In the genomic region with DNA sequence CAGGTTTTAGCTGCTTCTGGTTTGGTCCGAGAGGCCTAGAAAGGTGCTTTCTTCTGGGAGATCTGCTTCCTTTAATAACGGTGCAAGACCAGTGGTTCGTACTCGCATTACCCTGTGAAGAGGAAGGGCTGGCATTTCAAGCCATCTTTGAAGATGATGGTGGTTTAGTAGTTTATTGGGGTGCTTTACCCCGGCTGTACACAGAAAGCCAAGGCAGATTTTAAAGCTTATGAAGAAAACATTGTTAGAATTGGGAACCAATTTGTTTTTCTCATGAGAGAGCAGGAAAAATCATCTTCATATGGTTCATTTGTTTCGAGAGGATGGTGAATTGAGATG, we compare ENCODE assay signal across 8 cellular contexts. TPM values are rescaled to one million over a fixed set of nuclear protein-coding genes. Genes with fewer than 3 reads are reported as not detected.
DNase-seq lines count a peak whose midpoint lies in the region; ATAC-seq, FAIRE-seq and TF ChIP-seq lines count a peak whose summit lies in the region.

No MANE protein-coding gene starts in this region.

- no peak for ATAC-seq in stimulated activated naive CD8-positive, alpha-beta T cell treated with anti-CD3 and anti-CD28 coated beads, Interleukin-15, amount 100 ng/mL, for 72 hours
- ATAC-seq in HG02970 (IDR thresholded peaks at IDR 0.05; ENCODE audit: low FRiP score, unreplicated experiment), result no peak

- no peak for DNase-seq in activated T-cell treated with anti-CD3 and anti-CD28 coated beads, Interleukin-2, amount 50 U/mL, for 24 hours
- DNase-seq in activated T-cell treated with anti-CD3 and anti-CD28 coated beads for 4 hours, result no peak
- no peak for DNase-seq in activated CD4-positive, alpha-beta memory T cell treated with anti-CD3 and anti-CD28 coated beads, Interleukin-2, amount 10 ng/mL, durations not matched to agents 7 days and 5 days
- DNase-seq in hepatocyte (ENCODE audit: low spot score), result no peak
- no peak for DNase-seq in stimulated activated naive CD8-positive, alpha-beta T cell treated with anti-CD3 and anti-CD28 coated beads, Interleukin-15, amount 100 ng/mL, for 72 hours
- DNase-seq in central memory CD4-positive, alpha-beta T cell, result no peak
- no peak for DNase-seq in kidney

- no peaks in the 10 kb centered on the region for H3K27me3 ChIP-seq in hepatocyte

- peak overlapping the region; percentile 51 for H3K27ac ChIP-seq in hepatocyte
- no peak overlapping the region for H3K27ac ChIP-seq in kidney (ENCODE audit: low read depth in 2 of 2, low read length in 2 of 2)

- H3K9ac ChIP-seq in kidney (ENCODE audit: low read length in 2 of 2), result no peak overlapping the region

- H3K4me1 ChIP-seq in hepatocyte (ENCODE audit: insufficient read depth), result peaks cover 64% of the 10 kb centered on the region
- peaks cover 0 to 24% of the 10 kb centered on the region in 2 donors for H3K4me1 ChIP-seq in kidney (ENCODE audit: control insufficient read depth in 1 of 2, insufficient read depth in 1 of 2, low read depth in 1 of 2, low read length in 2 of 2)

- peak overlapping the region; percentile 95 for H3K4me3 Mint-ChIP-seq in activated T-cell treated with anti-CD3 and anti-CD28 coated beads, Interleukin-2, amount 50 U/mL, for 24 hours
- peak overlapping the region; percentile 97 for H3K4me3 Mint-ChIP-seq in activated CD4-positive, alpha-beta memory T cell treated with anti-CD3 and anti-CD28 coated beads, Interleukin-2, amount 10 ng/mL, durations not matched to agents 7 days and 5 days
- H3K4me3 Mint-ChIP-seq in stimulated activated naive CD8-positive, alpha-beta T cell treated with anti-CD3 and anti-CD28 coated beads, Interleukin-15, amount 100 ng/mL, for 72 hours, result peak overlapping the region; percentile 99

- peaks cover 48% of the 10 kb centered on the region for H4K20me1 ChIP-seq in hepatocyte (ENCODE audit: insufficient read depth, poor library complexity, severe bottlenecking)

- 31% methylated on average over 6 of the region's 6 CpGs for WGBS in hepatocyte (ENCODE audit: low lambda C conversion rate, missing lambda C conversion rate)

- H3K9me3 Mint-ChIP-seq in activated T-cell treated with anti-CD3 and anti-CD28 coated beads, Interleukin-2, amount 50 U/mL, for 24 hours, result no peaks in the 10 kb centered on the region
- H3K9me3 Mint-ChIP-seq in activated CD4-positive, alpha-beta memory T cell treated with anti-CD3 and anti-CD28 coated beads, Interleukin-2, amount 10 ng/mL, durations not matched to agents 7 days and 5 days, result no peaks in the 10 kb centered on the region
- no peaks in the 10 kb centered on the region for H3K9me3 Mint-ChIP-seq in stimulated activated naive CD8-positive, alpha-beta T cell treated with anti-CD3 and anti-CD28 coated beads, Interleukin-15, amount 100 ng/mL, for 72 hours

- H3K9me3 ChIP-seq in hepatocyte (ENCODE audit: low read depth) (no peaks in the 10 kb centered on the region), kidney (ENCODE audit: control insufficient read depth in 1 of 2, low read length in 2 of 2) (no peaks in the 10 kb centered on the region)

- H3K27me3 Mint-ChIP-seq in activated T-cell treated with anti-CD3 and anti-CD28 coated beads, Interleukin-2, amount 50 U/mL, for 24 hours, result no peaks in the 10 kb centered on the region
- H3K27me3 Mint-ChIP-seq in activated CD4-positive, alpha-beta memory T cell treated with anti-CD3 and anti-CD28 coated beads, Interleukin-2, amount 10 ng/mL, durations not matched to agents 7 days and 5 days, result no peaks in the 10 kb centered on the region
- H3K27me3 Mint-ChIP-seq in stimulated activated naive CD8-positive, alpha-beta T cell treated with anti-CD3 and anti-CD28 coated beads, Interleukin-15, amount 100 ng/mL, for 72 hours, result no peaks in the 10 kb centered on the region

- peak overlapping the region; percentile 100 for H3K27ac Mint-ChIP-seq in activated T-cell treated with anti-CD3 and anti-CD28 coated beads, Interleukin-2, amount 50 U/mL, for 24 hours
- H3K27ac Mint-ChIP-seq in activated CD4-positive, alpha-beta memory T cell treated with anti-CD3 and anti-CD28 coated beads, Interleukin-2, amount 10 ng/mL, durations not matched to agents 7 days and 5 days, result peak overlapping the region; percentile 100
- H3K27ac Mint-ChIP-seq in stimulated activated naive CD8-positive, alpha-beta T cell treated with anti-CD3 and anti-CD28 coated beads, Interleukin-15, amount 100 ng/mL, for 72 hours, result peak overlapping the region; percentile 96 to 100

- CTCF ChIA-PET in activated CD4-positive, alpha-beta memory T cell treated with anti-CD3 and anti-CD28 coated beads, Interleukin-2, amount 10 ng/mL, durations not matched to agents 7 days and 5 days (lab: Charles Lee), result interaction anchor here (0.7 to 13.5 kb wide), 54 partner anchors 9 to 977 kb away, joined by 3 to 190 read pairs (median 6); partner anchors contain the start of gene PARP11

- intact Hi-C loops in kidney (cut with DNase I), result loop anchor here (10.0 kb wide), 1 partner anchor 392 kb away; no protein-coding TSS in a partner anchor

- H3K9me2 ChIP-seq in hepatocyte (replicated peaks; ENCODE audit: insufficient read depth), result no peaks in the 10 kb centered on the region

- H3K4me1 Mint-ChIP-seq in activated T-cell treated with anti-CD3 and anti-CD28 coated beads, Interleukin-2, amount 50 U/mL, for 24 hours (ENCODE audit: low read depth), result peaks cover 68% of the 10 kb centered on the region
- H3K4me1 Mint-ChIP-seq in activated CD4-positive, alpha-beta memory T cell treated with anti-CD3 and anti-CD28 coated beads, Interleukin-2, amount 10 ng/mL, durations not matched to agents 7 days and 5 days, result peaks cover 70% of the 10 kb centered on the region
- peaks cover 61% of the 10 kb centered on the region for H3K4me1 Mint-ChIP-seq in stimulated activated naive CD8-positive, alpha-beta T cell treated with anti-CD3 and anti-CD28 coated beads, Interleukin-15, amount 100 ng/mL, for 72 hours

- H3K36me3 Mint-ChIP-seq in activated T-cell treated with anti-CD3 and anti-CD28 coated beads, Interleukin-2, amount 50 U/mL, for 24 hours (ENCODE audit: low read depth), result peaks cover 88% of the 10 kb centered on the region
- peaks cover 86% of the 10 kb centered on the region for H3K36me3 Mint-ChIP-seq in activated CD4-positive, alpha-beta memory T cell treated with anti-CD3 and anti-CD28 coated beads, Interleukin-2, amount 10 ng/mL, durations not matched to agents 7 days and 5 days (ENCODE audit: low read depth)

- POLR2A ChIA-PET in activated CD4-positive, alpha-beta memory T cell treated with anti-CD3 and anti-CD28 coated beads, Interleukin-2, amount 10 ng/mL, durations not matched to agents 7 days and 5 days (lab: Charles Lee), result interaction anchor here (0.6 to 22.7 kb wide), 34 partner anchors 9 to 524 kb away, joined by 3 to 422 read pairs (median 5); partner anchors contain the start of genes CRACR2A, PARP11 and TIGAR

- no peak overlapping the region for H2AFZ ChIP-seq in hepatocyte

- FAIRE-seq in kidney (lab: Jason Lieb, UNC), result no peak

- no peak for TF ChIP-seq CTCF in hepatocyte (IDR thresholded peaks at IDR 0.05; ENCODE audit: poor library complexity)
- TF ChIP-seq CTCF in kidney (IDR thresholded peaks at IDR 0.05; ENCODE audit: borderline replicate concordance, extremely low read depth, insufficient read depth), result no peak

- H3K4me3 ChIP-seq in hepatocyte, result no peak overlapping the region
- no peak overlapping the region for H3K4me3 ChIP-seq in kidney (ENCODE audit: low read length in 2 of 2)

- no peaks in the 10 kb centered on the region for H3K36me3 ChIP-seq in hepatocyte (replicated peaks; ENCODE audit: insufficient read depth, low read depth)
- H3K36me3 ChIP-seq in kidney (ENCODE audit: control insufficient read depth in 1 of 2, insufficient read depth in 2 of 2, low read length in 2 of 2), result no peaks in the 10 kb centered on the region

- H3K79me2 ChIP-seq in hepatocyte, result peaks cover 74% of the 10 kb centered on the region

- peak overlapping the region; percentile 71 for H3K4me2 ChIP-seq in hepatocyte

RNA-seq across cellular contexts. Expression of gene CCND2, which starts 3.6 kb away (rescaled TPM):
- total RNA-seq in activated CD4-positive, alpha-beta memory T cell treated with anti-CD3 and anti-CD28 coated beads, Interleukin-2, amount 10 ng/mL, durations not matched to agents 7 days and 5 days, result 100 to 1,000 TPM; 389 to 401 TPM
- total RNA-seq in hepatocyte (232 and 250 TPM in 2 replicates), kidney (94.4 TPM)
- polyA plus RNA-seq in hepatocyte (131 and 157 TPM in 2 replicates), kidney (ENCODE audit: insufficient read depth, low read depth, low replicate concordance) (3.3 TPM)

RNA-seq across cellular contexts. Expression of gene TIGAR, which starts 43.8 kb away (rescaled TPM):
- 10 to 100 TPM; 11.8 to 12.8 TPM for total RNA-seq in activated CD4-positive, alpha-beta memory T cell treated with anti-CD3 and anti-CD28 coated beads, Interleukin-2, amount 10 ng/mL, durations not matched to agents 7 days and 5 days
- total RNA-seq in hepatocyte, result 6.9 and 7.9 TPM in 2 replicates
- polyA plus RNA-seq in hepatocyte, result 9.8 and 12.3 TPM in 2 replicates
- total RNA-seq in kidney, result 11.8 TPM
- 3.6 TPM for polyA plus RNA-seq in kidney (ENCODE audit: insufficient read depth, low read depth, low replicate concordance)
